Comparison of ENCODE assay signal across 8 cellular contexts in the genomic region with DNA sequence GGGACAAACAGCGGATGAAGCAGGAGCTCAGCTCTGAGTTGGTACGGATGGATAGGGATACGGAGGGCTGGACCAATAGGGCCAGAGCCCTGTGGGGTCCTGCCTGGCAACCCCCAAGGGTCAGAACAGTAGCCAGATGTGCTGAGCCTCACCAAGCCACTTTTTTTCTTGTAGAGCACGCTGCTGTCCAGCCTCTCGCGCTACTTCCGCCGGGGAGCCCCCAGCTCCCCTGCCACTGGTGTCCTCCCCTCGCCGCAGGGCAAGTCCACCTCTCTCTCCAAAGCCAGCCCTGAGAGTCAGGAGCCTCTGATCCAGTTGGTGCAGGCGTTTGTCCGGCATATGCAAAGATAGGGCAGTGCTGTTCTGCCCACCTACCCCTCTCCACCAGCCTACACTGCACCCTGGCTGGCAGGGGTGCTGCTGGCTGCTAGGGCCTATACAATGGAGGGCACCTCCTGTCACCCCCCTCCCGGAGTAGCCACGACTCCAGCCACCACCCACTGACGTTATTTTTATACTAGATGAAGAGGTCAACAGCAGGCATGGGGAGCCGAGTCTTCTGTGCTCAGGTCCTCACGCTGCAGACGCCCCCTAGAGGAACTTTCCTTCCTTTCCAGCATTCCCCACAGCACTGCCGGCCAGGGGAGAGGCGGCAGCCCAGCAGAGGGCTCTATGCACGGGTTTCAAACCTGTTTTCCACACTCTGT. TPM values are rescaled to one million over a fixed set of nuclear protein-coding genes. Genes with fewer than 3 reads are reported as not detected.
DNase-seq lines count a peak whose midpoint lies in the region; ATAC-seq and TF ChIP-seq lines count a peak whose summit lies in the region.

No MANE protein-coding gene starts in this region.

- H3K27ac Mint-ChIP-seq in activated naive CD8-positive, alpha-beta T cell treated with anti-CD3 and anti-CD28 coated beads, Interleukin-2, amount 50 U/mL, for 24 hours, result no peak overlapping the region

- no peak for TF ChIP-seq EP300 in Ishikawa (IDR thresholded peaks at IDR 0.05; ENCODE audit: borderline replicate concordance)

- DNase-seq in DMS153 treated with DMSO at 0.1 percent for 48 hours (lab: John Stamatoyannopoulos, UW; ENCODE audit: unreplicated experiment) (peak; percentile 21), RPMI8226 (peak; percentile 88), Right ventricle myocardium superior (peak; percentile 71), posterior vena cava (ENCODE audit: low spot score) (peak; percentile 90)
- peak; percentile 47 for DNase-seq in activated naive CD8-positive, alpha-beta T cell treated with anti-CD3 and anti-CD28 coated beads, Interleukin-2, amount 50 U/mL, for 24 hours

- peak; percentile 60 for ATAC-seq in activated naive CD8-positive, alpha-beta T cell treated with anti-CD3 and anti-CD28 coated beads, Interleukin-2, amount 50 U/mL, for 24 hours
- peak; percentile 90 for ATAC-seq in Right ventricle myocardium superior (ENCODE audit: poor library complexity)
- ATAC-seq in GM21423 (IDR thresholded peaks at IDR 0.05; ENCODE audit: unreplicated experiment), result no peak
- ATAC-seq in HG02571 (IDR thresholded peaks at IDR 0.05; ENCODE audit: unreplicated experiment), result no peak

- H3K9me3 Mint-ChIP-seq in activated naive CD8-positive, alpha-beta T cell treated with anti-CD3 and anti-CD28 coated beads, Interleukin-2, amount 50 U/mL, for 24 hours, result no peaks in the 10 kb centered on the region

- peaks cover 34% of the 10 kb centered on the region for H3K36me3 Mint-ChIP-seq in activated naive CD8-positive, alpha-beta T cell treated with anti-CD3 and anti-CD28 coated beads, Interleukin-2, amount 50 U/mL, for 24 hours (ENCODE audit: low read depth)

- intact Hi-C loops in Right ventricle myocardium superior (cut with DNase I) (no loop called here), posterior vena cava (cut with DNase I) (no loop called here)

- no peaks in the 10 kb centered on the region for H3K27me3 Mint-ChIP-seq in activated naive CD8-positive, alpha-beta T cell treated with anti-CD3 and anti-CD28 coated beads, Interleukin-2, amount 50 U/mL, for 24 hours

- no peak overlapping the region for H3K4me3 Mint-ChIP-seq in activated naive CD8-positive, alpha-beta T cell treated with anti-CD3 and anti-CD28 coated beads, Interleukin-2, amount 50 U/mL, for 24 hours

- TF ChIP-seq RAD21 in Ishikawa (IDR thresholded peaks at IDR 0.05; ENCODE audit: low read depth), result peak; percentile 37; the same call in 1 of the 2 replicates

- no peaks in the 10 kb centered on the region for H3K4me1 Mint-ChIP-seq in activated naive CD8-positive, alpha-beta T cell treated with anti-CD3 and anti-CD28 coated beads, Interleukin-2, amount 50 U/mL, for 24 hours

TF ChIP-seq in Ishikawa, 13 proteins besides CTCF, POLR2A, EP300 and RAD21:
- TF ChIP-seq TCF12 (IDR thresholded peaks at IDR 0.05; ENCODE audit: low read depth) (no peak), TEAD4 (IDR thresholded peaks at IDR 0.05) (peak; percentile 49; the same call in 1 of the 2 replicates), CEBPB (IDR thresholded peaks at IDR 0.05) (no peak), CREB1 (IDR thresholded peaks at IDR 0.05; ENCODE audit: low read depth) (no peak), NFIC (IDR thresholded peaks at IDR 0.05) (no peak), EGR1 (IDR thresholded peaks at IDR 0.05) (no peak)
- TF ChIP-seq, protein P1, sequence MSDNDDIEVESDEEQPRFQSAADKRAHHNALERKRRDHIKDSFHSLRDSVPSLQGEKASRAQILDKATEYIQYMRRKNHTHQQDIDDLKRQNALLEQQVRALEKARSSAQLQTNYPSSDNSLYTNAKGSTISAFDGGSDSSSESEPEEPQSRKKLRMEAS (IDR thresholded peaks at IDR 0.05), result no peak

RNA-seq across cellular contexts. Expression of a gene that starts 21.6 kb away (rescaled TPM):
- total RNA-seq in Right ventricle myocardium superior (30.8 TPM), posterior vena cava (10 to 100 TPM; 64.3 to 68.7 TPM)

RNA-seq across cellular contexts. Expression of a gene that starts 29.9 kb away (rescaled TPM):
- total RNA-seq in Right ventricle myocardium superior (32.8 TPM), posterior vena cava (10 to 100 TPM; 14.8 to 21.1 TPM)

RNA-seq across cellular contexts. Expression of a gene that starts 59.0 kb away (rescaled TPM):
- total RNA-seq in Right ventricle myocardium superior, result 21.0 TPM
- total RNA-seq in posterior vena cava, result 10 to 100 TPM; 33.2 to 34.1 TPM

RNA-seq across cellular contexts. Expression of a gene that starts 59.1 kb away (rescaled TPM):
- 6.4 TPM for total RNA-seq in Right ventricle myocardium superior
- total RNA-seq in posterior vena cava, result 1 to 10 TPM; 9.0 to 10.0 TPM

Comparison
In these comparisons a context has a peak if more than half of its experiments do, and no peak if none do; other contexts are left out.
1. DNase-seq: peak in every context shown above with its lines; median percentile 90 in posterior vena cava; 88 in RPMI8226; 71 in Right ventricle myocardium superior; 47 in activated naive CD8-positive, alpha-beta T cell treated with anti-CD3 and anti-CD28 coated beads, Interleukin-2, amount 50 U/mL, for 24 hours; 21 in DMS153 treated with DMSO at 0.1 percent for 48 hours.
2. ATAC-seq: peak in activated naive CD8-positive, alpha-beta T cell treated with anti-CD3 and anti-CD28 coated beads, Interleukin-2, amount 50 U/mL, for 24 hours (single experiment) and Right ventricle myocardium superior (single experiment); none in GM21423 (single experiment) and HG02571 (single experiment).